1 cellular context compared by ENCODE assay signal in genomic region chr6:10407674-10408054, GRCh38.
TF ChIP-seq lines count a peak whose summit lies in the region.

No MANE protein-coding gene starts in this region.

TF ChIP-seq in HEK293, 187 proteins besides CTCF, POLR2A, EP300 and RAD21 (continued from another document):
- TF ChIP-seq, protein P1, sequence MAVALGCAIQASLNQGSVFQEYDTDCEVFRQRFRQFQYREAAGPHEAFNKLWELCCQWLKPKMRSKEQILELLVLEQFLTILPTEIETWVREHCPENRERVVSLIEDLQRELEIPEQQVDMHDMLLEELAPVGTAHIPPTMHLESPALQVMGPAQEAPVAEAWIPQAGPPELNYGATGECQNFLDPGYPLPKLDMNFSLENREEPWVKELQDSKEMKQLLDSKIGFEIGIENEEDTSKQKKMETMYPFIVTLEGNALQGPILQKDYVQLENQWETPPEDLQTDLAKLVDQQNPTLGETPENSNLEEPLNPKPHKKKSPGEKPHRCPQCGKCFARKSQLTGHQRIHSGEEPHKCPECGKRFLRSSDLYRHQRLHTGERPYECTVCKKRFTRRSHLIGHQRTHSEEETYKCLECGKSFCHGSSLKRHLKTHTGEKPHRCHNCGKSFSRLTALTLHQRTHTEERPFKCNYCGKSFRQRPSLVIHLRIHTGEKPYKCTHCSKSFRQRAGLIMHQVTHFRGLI (tag by site-specific recombination; IDR thresholded peaks at IDR 0.05): 0 out of 2 replicates have a peak, but pooled peaks have one; percentile 18
- peak; percentile 70; the same call in 1 of the 2 replicates for TF ChIP-seq KLF7 (tag by site-specific recombination; IDR thresholded peaks at IDR 0.05; ENCODE audit: borderline replicate concordance)
- peak; percentile 79 for TF ChIP-seq ZBTB8A (tag by site-specific recombination; IDR thresholded peaks at IDR 0.05)
- no peak for TF ChIP-seq AEBP2 (tag by site-specific recombination; IDR thresholded peaks at IDR 0.05; ENCODE audit: borderline replicate concordance)
- peak; percentile 90 for TF ChIP-seq ZNF2 (tag by site-specific recombination; IDR thresholded peaks at IDR 0.05)
- TF ChIP-seq ZNF24 (tag by site-specific recombination; IDR thresholded peaks at IDR 0.05): peak; percentile 87
- no peak for TF ChIP-seq ZNF404 (tag by site-specific recombination; IDR thresholded peaks at IDR 0.05)
- TF ChIP-seq REPIN1 (tag by site-specific recombination; IDR thresholded peaks at IDR 0.05; ENCODE audit: low read depth): no peak
- TF ChIP-seq ZNF391 (tag by site-specific recombination; IDR thresholded peaks at IDR 0.05; ENCODE audit: borderline replicate concordance, low read depth): peak; percentile 93
- TF ChIP-seq, protein P2, sequence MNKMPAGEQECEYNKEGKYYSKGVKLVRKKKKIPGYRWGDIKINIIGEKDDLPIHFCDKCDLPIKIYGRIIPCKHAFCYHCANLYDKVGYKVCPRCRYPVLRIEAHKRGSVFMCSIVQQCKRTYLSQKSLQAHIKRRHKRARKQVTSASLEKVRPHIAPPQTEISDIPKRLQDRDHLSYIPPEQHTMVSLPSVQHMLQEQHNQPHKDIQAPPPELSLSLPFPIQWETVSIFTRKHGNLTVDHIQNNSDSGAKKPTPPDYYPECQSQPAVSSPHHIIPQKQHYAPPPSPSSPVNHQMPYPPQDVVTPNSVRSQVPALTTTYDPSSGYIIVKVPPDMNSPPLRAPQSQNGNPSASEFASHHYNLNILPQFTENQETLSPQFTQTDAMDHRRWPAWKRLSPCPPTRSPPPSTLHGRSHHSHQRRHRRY (tag by site-specific recombination; IDR thresholded peaks at IDR 0.05): no peak
- peak; percentile 35; the same call in 1 of the 2 replicates for TF ChIP-seq ZNF610 (tag by site-specific recombination; IDR thresholded peaks at IDR 0.05; ENCODE audit: borderline replicate concordance)
- TF ChIP-seq BCL11B (tag by site-specific recombination; IDR thresholded peaks at IDR 0.05; ENCODE audit: low read depth): peak; percentile 86
- TF ChIP-seq ZNF621 (tag by site-specific recombination; IDR thresholded peaks at IDR 0.05): no peak
- TF ChIP-seq ZFHX2 (tag by site-specific recombination; conservative IDR thresholded peaks at IDR 0.05): no peak
- no peak for TF ChIP-seq ZNF302 (tag by site-specific recombination; IDR thresholded peaks at IDR 0.05; ENCODE audit: low read depth)
- TF ChIP-seq ZEB2 (tag by site-specific recombination; IDR thresholded peaks at IDR 0.05): peak; percentile 94
- 0 out of 2 replicates have a peak, but pooled peaks have one; percentile 20 for TF ChIP-seq ZNF654 (tag by site-specific recombination; IDR thresholded peaks at IDR 0.05; ENCODE audit: low read depth)
- peak; percentile 74; the same call in 1 of the 2 replicates for TF ChIP-seq ZNF394 (tag by site-specific recombination; IDR thresholded peaks at IDR 0.05; ENCODE audit: borderline replicate concordance)
- TF ChIP-seq TRIM28 (IDR thresholded peaks at IDR 0.05; ENCODE audit: borderline replicate concordance, low read length): 0 out of 2 replicates have a peak, but pooled peaks have one; percentile 46
- TF ChIP-seq ZBTB20 (tag by site-specific recombination; IDR thresholded peaks at IDR 0.05): peak; percentile 36
